Comparison of ENCODE assay signal across 19 cellular contexts in the genomic region with DNA sequence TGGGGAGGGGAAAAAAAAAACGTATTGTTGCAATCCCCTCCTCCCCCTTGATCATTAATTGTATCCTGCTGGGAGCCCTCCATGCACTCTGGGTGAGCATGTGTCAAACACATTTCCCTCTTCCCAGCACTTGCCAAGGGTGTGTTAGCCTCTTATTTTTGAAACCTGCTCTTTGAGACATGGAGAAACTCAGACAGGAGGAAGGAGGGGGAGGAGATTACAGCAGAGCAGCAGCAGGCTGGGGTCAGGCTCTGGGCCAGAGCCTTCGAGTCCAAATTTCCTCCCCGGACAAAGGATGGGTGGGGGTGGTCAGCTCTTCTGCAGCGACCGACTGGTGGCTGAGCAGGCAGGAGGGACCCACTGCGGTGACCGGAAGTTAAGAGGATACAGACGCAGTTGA.
"Had no signal": no experiment of that assay in that cellular context is flagged by ENCODE, and none has a peak within 500 bp of the region (broad histone marks: within the 10 kb centered on the region; RNA-seq: fewer than 3 reads in every experiment).

No MANE protein-coding gene starts in this region.

- H3K9me3 ChIP-seq: body of pancreas, esophagus squamous epithelium, lower lobe of right lung had no signal

- FAIRE-seq: endothelial cell of umbilical vein, TTC549 had no signal

- H3K4me3 ChIP-seq: body of pancreas, esophagus squamous epithelium, lower lobe of right lung had no signal

- ATAC-seq: activated naive CD4-positive, alpha-beta T cell treated with anti-CD3 and anti-CD28 coated beads, Interleukin-2, amount 50 U/mL, for 72 hours; activated T-cell treated with anti-CD3 and anti-CD28 coated beads, Interleukin-2, amount 50 U/mL, for 4 hours; body of pancreas; foreskin keratinocyte; lower lobe of right lung; stimulated activated memory B cell treated with anti-CD40 and anti-IgM and Interleukin-4, amounts not matched to agents 10 μg/mL and 1 μg/mL and 100 μg/mL, for 72 hours; WTC11 had no signal

- DNase-seq: activated CD4-positive, alpha-beta memory T cell treated with anti-CD3 and anti-CD28 coated beads, Interleukin-2, amount 10 ng/mL, durations not matched to agents 7 days and 5 days; activated CD4-positive, alpha-beta T cell treated with anti-CD3 and anti-CD28 coated beads for 4 hours; activated effector memory CD4-positive, alpha-beta T cell treated with anti-CD3 and anti-CD28 coated beads, Interleukin-2, amount 50 U/mL, for 16 hours; activated T-cell treated with anti-CD3 and anti-CD28 coated beads, Interleukin-2, amount 50 U/mL, for 4 hours; amniotic stem cell; body of pancreas; cortex of kidney; effector CD4-positive, alpha-beta T cell; esophagus squamous epithelium; foreskin keratinocyte; immature natural killer cell; lower lobe of right lung; midbrain; stimulated activated CD4-positive, alpha-beta T cell treated with anti-CD3 and anti-CD28 coated beads, Interleukin-2, amount 100 ng/mL, for 48 hours had no signal

- H3K4me1 ChIP-seq: esophagus squamous epithelium, foreskin keratinocyte, lower lobe of right lung had no signal

- H3K27ac ChIP-seq: body of pancreas, esophagus squamous epithelium, foreskin keratinocyte, lower lobe of right lung had no signal

- H3K36me3 ChIP-seq: esophagus squamous epithelium, lower lobe of right lung had no signal

- H3K27me3 ChIP-seq: body of pancreas had no signal
